29 cellular contexts compared by ENCODE assay signal in genomic region chr1:100349276-100349675, GRCh38.
"Had no signal": no experiment of that assay in that cellular context is flagged by ENCODE, and none has a peak within 500 bp of the region (broad histone marks: within the 10 kb centered on the region; RNA-seq: fewer than 3 reads in every experiment).

No MANE protein-coding gene starts in this region.

- FAIRE-seq: TTC549 had no signal

- H3K4me3 Mint-ChIP-seq: activated B cell treated with CpG ODN at 0.5 μM for 24 hours; activated CD4-positive, alpha-beta T cell treated with anti-CD3 and anti-CD28 coated beads, Interleukin-2, amount 10 ng/mL, durations not matched to agents 24 days and 14 days; activated CD8-positive, alpha-beta memory T cell treated with anti-CD3 and anti-CD28 coated beads, Interleukin-2, amount 10 ng/mL, durations not matched to agents 7 days and 5 days; activated naive CD8-positive, alpha-beta T cell treated with anti-CD3 and anti-CD28 coated beads, Interleukin-2, amount 50 U/mL, for 24 hours; activated T-cell treated with anti-CD3 and anti-CD28 coated beads, Interleukin-2, amount 50 U/mL, for 24 hours; central memory CD8-positive, alpha-beta T cell; T-helper 17 cell had no signal

- H3K9me3 ChIP-seq: ascending aorta, body of pancreas had no signal

- H3K9me3 Mint-ChIP-seq: activated B cell treated with CpG ODN at 0.5 μM for 24 hours; activated CD4-positive, alpha-beta T cell treated with anti-CD3 and anti-CD28 coated beads, Interleukin-2, amount 10 ng/mL, durations not matched to agents 24 days and 14 days; activated naive CD4-positive, alpha-beta T cell treated with anti-CD3 and anti-CD28 coated beads, Interleukin-2, amount 50 U/mL, for 72 hours; activated naive CD8-positive, alpha-beta T cell treated with anti-CD3 and anti-CD28 coated beads, Interleukin-2, amount 50 U/mL, for 24 hours; activated T-cell treated with anti-CD3 and anti-CD28 coated beads, Interleukin-2, amount 50 U/mL, for 24 hours; central memory CD8-positive, alpha-beta T cell had no signal

- H3K27me3 Mint-ChIP-seq: activated B cell treated with CpG ODN at 0.5 μM for 24 hours; activated CD8-positive, alpha-beta memory T cell treated with anti-CD3 and anti-CD28 coated beads, Interleukin-2, amount 10 ng/mL, durations not matched to agents 7 days and 5 days; activated naive CD8-positive, alpha-beta T cell treated with anti-CD3 and anti-CD28 coated beads, Interleukin-2, amount 50 U/mL, for 24 hours; activated T-cell treated with anti-CD3 and anti-CD28 coated beads, Interleukin-2, amount 50 U/mL, for 24 hours; central memory CD8-positive, alpha-beta T cell; T-helper 17 cell had no signal

- H3K27ac ChIP-seq: ascending aorta, body of pancreas had no signal

- H3K27ac Mint-ChIP-seq: activated B cell treated with CpG ODN at 0.5 μM for 24 hours; activated CD4-positive, alpha-beta T cell treated with anti-CD3 and anti-CD28 coated beads, Interleukin-2, amount 10 ng/mL, durations not matched to agents 24 days and 14 days; activated CD8-positive, alpha-beta memory T cell treated with anti-CD3 and anti-CD28 coated beads, Interleukin-2, amount 10 ng/mL, durations not matched to agents 7 days and 5 days; activated naive CD4-positive, alpha-beta T cell treated with anti-CD3 and anti-CD28 coated beads, Interleukin-2, amount 50 U/mL, for 72 hours; activated naive CD8-positive, alpha-beta T cell treated with anti-CD3 and anti-CD28 coated beads, Interleukin-2, amount 50 U/mL, for 24 hours; activated T-cell treated with anti-CD3 and anti-CD28 coated beads, Interleukin-2, amount 50 U/mL, for 24 hours; T-helper 17 cell had no signal

- H3K27me3 ChIP-seq: ascending aorta, body of pancreas had no signal

- ATAC-seq: activated CD8-positive, alpha-beta memory T cell treated with anti-CD3 and anti-CD28 coated beads, Interleukin-2, amount 10 ng/mL, durations not matched to agents 7 days and 5 days; activated naive CD4-positive, alpha-beta T cell treated with anti-CD3 and anti-CD28 coated beads, Interleukin-2, amount 50 U/mL, for 72 hours; activated naive CD8-positive, alpha-beta T cell treated with anti-CD3 and anti-CD28 coated beads, Interleukin-2, amount 50 U/mL, for 24 hours; body of pancreas; Panc1; T-helper 17 cell had no signal

- H3K4me3 ChIP-seq: ascending aorta, body of pancreas had no signal

- H3K36me3 ChIP-seq: ascending aorta had no signal

- DNase-seq: activated B cell treated with CpG ODN at 0.5 μM for 24 hours; activated CD4-positive, alpha-beta T cell treated with anti-CD3 and anti-CD28 coated beads for 1 hour; activated CD4-positive, alpha-beta T cell treated with anti-CD3 and anti-CD28 coated beads, Interleukin-2, amount 10 ng/mL, durations not matched to agents 24 days and 14 days; activated CD4-positive, alpha-beta T cell treated with anti-CD3 and anti-CD28 coated beads, Interleukin-2, amount 50 U/mL, for 48 hours; activated CD8-positive, alpha-beta memory T cell treated with anti-CD3 and anti-CD28 coated beads, Interleukin-2, amount 10 ng/mL, durations not matched to agents 7 days and 5 days; activated effector memory CD4-positive, alpha-beta T cell treated with anti-CD3 and anti-CD28 coated beads, Interleukin-2, amount 50 U/mL, for 16 hours; activated naive CD4-positive, alpha-beta T cell treated with Interleukin-2 at 50 U/mL for 16 hours; activated naive CD8-positive, alpha-beta T cell treated with anti-CD3 and anti-CD28 coated beads, Interleukin-2, amount 50 U/mL, for 24 hours; activated T-cell treated with anti-CD3 and anti-CD28 coated beads, Interleukin-2, amount 50 U/mL, for 24 hours; amniotic stem cell; body of pancreas; Kasumi-1; KBM-7; NCI-H1105; NCI-H1436; NCI-H1694 treated with DMSO at 0.1 percent for 48 hours; NCI-H2029 treated with DMSO at 0.1 percent for 48 hours; NCI-H345; NCI-H510A; NCI-H526 treated with DMSO at 0.1 percent for 48 hours; NCI-H82; SHP77; T-helper 17 cell; T-helper 9 cell had no signal
